ENCODE assay signal across 9 cellular contexts in the genomic region with DNA sequence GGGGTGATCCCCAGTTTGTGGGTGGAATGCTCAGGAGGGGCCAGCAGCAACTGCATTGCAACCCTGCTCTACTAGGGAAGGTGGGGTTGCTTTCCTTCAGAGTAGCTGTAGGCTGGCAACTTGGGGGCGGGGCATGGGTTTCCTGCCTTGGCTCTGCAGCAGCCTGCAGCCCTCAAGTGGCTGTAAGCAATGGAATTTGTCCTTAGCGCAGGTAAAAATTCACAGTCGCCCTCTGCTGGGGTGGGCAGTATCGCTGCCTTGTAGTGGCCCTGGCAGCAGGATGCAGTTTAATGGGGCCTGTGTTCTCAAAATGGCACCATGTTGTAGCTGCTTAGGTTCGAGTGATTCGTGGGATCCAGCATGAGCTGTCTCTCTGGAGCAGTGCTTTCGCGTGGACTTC. TPM values are rescaled to one million over a fixed set of nuclear protein-coding genes. Genes with fewer than 3 reads are reported as not detected.
DNase-seq lines count a peak whose midpoint lies in the region; ATAC-seq and TF ChIP-seq lines count a peak whose summit lies in the region.
"Had no signal": no experiment of that assay in that cellular context is flagged by ENCODE, and none has a peak within 500 bp of the region (broad histone marks: within the 10 kb centered on the region; RNA-seq: fewer than 3 reads in every experiment).

No MANE protein-coding gene starts in this region.

- H3K4me1 ChIP-seq in aorta (ENCODE audit: control insufficient read depth in 1 of 2, insufficient read depth in 2 of 2, low read length in 2 of 2) = peaks cover 0 to 3% of the 10 kb centered on the region in 2 donors

- POLR2A ChIA-PET in activated CD8-positive, alpha-beta T cell treated with anti-CD3 and anti-CD28 coated beads for 36 hours (lab: Charles Lee) = interaction anchor here (0.6 to 1.8 kb wide), 3 partner anchors 30 to 194 kb away, joined by 3 to 10 read pairs (median 3); a partner anchor contains a TSS

- peak; percentile 19 to 37 for DNase-seq in stimulated activated CD4-positive, alpha-beta T cell treated with anti-CD3 and anti-CD28 coated beads, Interleukin-2, amount 100 ng/mL, for 24 hours
- DNase-seq in stimulated activated CD4-positive, alpha-beta T cell treated with anti-CD3 and anti-CD28 coated beads, Interleukin-2, amount 100 ng/mL, for 48 hours = no peak
- peak; percentile 53 for DNase-seq in activated CD8-positive, alpha-beta T cell treated with anti-CD3 and anti-CD28 coated beads for 36 hours
- DNase-seq in iPS DF 19.7 (ENCODE audit: low read depth, low spot score) (peak; percentile 57), aorta (no peak), NCI-H526 treated with DMSO at 0.1 percent for 48 hours (lab: John Stamatoyannopoulos, UW) (no peak), GM10266 (ENCODE audit: extremely low spot score) (no peak)
- DNase-seq: AML-193 had no signal

- H3K4me3 ChIP-seq in aorta (ENCODE audit: low read length in 2 of 2) = no peak overlapping the region

- H3K27ac ChIP-seq in aorta (ENCODE audit: low read depth in 1 of 2, low read length in 2 of 2) = no peak overlapping the region

- CTCF ChIA-PET in activated CD8-positive, alpha-beta T cell treated with anti-CD3 and anti-CD28 coated beads for 36 hours (lab: Charles Lee) = interaction anchor here (1.6 kb wide), 2 partner anchors 10 to 17 kb away, joined by 6 to 8 read pairs; no protein-coding TSS in a partner anchor

- H3K36me3 Mint-ChIP-seq in activated CD8-positive, alpha-beta T cell treated with anti-CD3 and anti-CD28 coated beads for 36 hours (ENCODE audit: low read depth) = peaks cover 38% of the 10 kb centered on the region

- peaks cover 23% of the 10 kb centered on the region for H3K9me3 Mint-ChIP-seq in activated CD8-positive, alpha-beta T cell treated with anti-CD3 and anti-CD28 coated beads for 36 hours

- intact Hi-C loops in activated CD8-positive, alpha-beta T cell treated with anti-CD3 and anti-CD28 coated beads for 36 hours (cut with micrococcal nuclease) = no loop called here
- intact Hi-C loops in aorta (cut with DNase I) = no loop called here

- TF ChIP-seq CTCF in activated CD8-positive, alpha-beta T cell treated with anti-CD3 and anti-CD28 coated beads for 36 hours (IDR thresholded peaks at IDR 0.05) = no peak
- TF ChIP-seq CTCF in GM10266 (IDR thresholded peaks at IDR 0.05; ENCODE audit: control insufficient read depth, insufficient read depth, low read depth, missing control alignments) = no peak

- H3K27me3 ChIP-seq in aorta (ENCODE audit: control insufficient read depth in 1 of 2, insufficient read depth in 2 of 2, low read length in 1 of 2) = no peaks in the 10 kb centered on the region

- no peaks in the 10 kb centered on the region for H3K9me3 ChIP-seq in aorta (ENCODE audit: control insufficient read depth, low read length)

- H3K27me3 Mint-ChIP-seq in activated CD8-positive, alpha-beta T cell treated with anti-CD3 and anti-CD28 coated beads for 36 hours = no peaks in the 10 kb centered on the region

- no peaks in the 10 kb centered on the region for H3K36me3 ChIP-seq in aorta (ENCODE audit: control insufficient read depth in 1 of 2, insufficient read depth in 2 of 2, low read length in 1 of 2)

- H3K4me1 Mint-ChIP-seq in activated CD8-positive, alpha-beta T cell treated with anti-CD3 and anti-CD28 coated beads for 36 hours (ENCODE audit: low read depth) = peaks cover 85% of the 10 kb centered on the region

- H3K27ac Mint-ChIP-seq in activated CD8-positive, alpha-beta T cell treated with anti-CD3 and anti-CD28 coated beads for 36 hours = peak overlapping the region; percentile 17

- peak; percentile 31 for ATAC-seq in activated CD8-positive, alpha-beta T cell treated with anti-CD3 and anti-CD28 coated beads for 36 hours
- peak; percentile 48 for ATAC-seq in aorta (ENCODE audit: low FRiP score)
- ATAC-seq in GM21423 (IDR thresholded peaks at IDR 0.05; ENCODE audit: unreplicated experiment) = no peak

- 92 to 93% methylated on average over 8 of the region's 8 CpGs for WGBS in aorta, 2 donors

- no peak overlapping the region for H3K4me3 Mint-ChIP-seq in activated CD8-positive, alpha-beta T cell treated with anti-CD3 and anti-CD28 coated beads for 36 hours

RNA-seq across cellular contexts. Expression of a gene that starts 29.8 kb away (rescaled TPM):
- total RNA-seq in activated CD8-positive, alpha-beta T cell treated with anti-CD3 and anti-CD28 coated beads for 36 hours = 100 to 1,000 TPM in 1 of 2 experiments, 10 to 100 TPM in 1; 92.8 to 103 TPM
- 10 to 100 TPM; 91.7 to 92.3 TPM for total RNA-seq in aorta
- 10 to 100 TPM; 40.9 to 60.6 TPM for polyA plus RNA-seq in aorta

Comparison
In these comparisons a context has a peak if more than half of its experiments do, and no peak if none do; other contexts are left out.
1. DNase-seq: peak in stimulated activated CD4-positive, alpha-beta T cell treated with anti-CD3 and anti-CD28 coated beads, Interleukin-2, amount 100 ng/mL, for 24 hours (2 of 2), activated CD8-positive, alpha-beta T cell treated with anti-CD3 and anti-CD28 coated beads for 36 hours (single experiment) and iPS DF 19.7 (single experiment); none in stimulated activated CD4-positive, alpha-beta T cell treated with anti-CD3 and anti-CD28 coated beads, Interleukin-2, amount 100 ng/mL, for 48 hours (0 of 2), aorta (0 of 2), NCI-H526 treated with DMSO at 0.1 percent for 48 hours (single experiment) and GM10266 (single experiment).